8 cellular contexts compared by ENCODE assay signal in genomic region chr19:46944918-46945628, GRCh38.
DNase-seq lines count a peak whose midpoint lies in the region; ATAC-seq, FAIRE-seq and TF ChIP-seq lines count a peak whose summit lies in the region.

No MANE protein-coding gene starts in this region.

- H3K79me2 ChIP-seq in astrocyte (ENCODE audit: insufficient read depth, low read length) = peaks cover 56% of the 10 kb centered on the region

- POLR2A ChIA-PET in IMR-90 (lab: Charles Lee; ENCODE audit: unreplicated experiment) = interaction anchor here (0.6 kb wide), 1 partner anchor 116 kb away, joined by 7 read pairs; no protein-coding TSS in a partner anchor

- H4K8ac ChIP-seq in IMR-90 (ENCODE audit: low read depth in 2 of 2, low read length in 2 of 2) = peak overlapping the region in 1 of 2 experiments; percentile 53; a peak in 1 of 4 replicates

- no peaks in the 10 kb centered on the region for H3K9me3 Mint-ChIP-seq in astrocyte (ENCODE audit: unreplicated experiment)
- no peaks in the 10 kb centered on the region for H3K9me3 Mint-ChIP-seq in stimulated activated effector memory CD8-positive, alpha-beta T cell treated with anti-CD3 and anti-CD28 coated beads, Interleukin-12 subunit alpha, Interleukin-12 subunit beta, amount 100 ng/mL, for 72 hours

- peak overlapping the region; percentile 61; the same call in 1 of the 2 replicates for H2AK5ac ChIP-seq in IMR-90 (ENCODE audit: low read depth, low read length)

- H3K4me1 ChIP-seq in IMR-90 (ENCODE audit: control insufficient read depth, insufficient read depth, low read length) = peaks cover 11% of the 10 kb centered on the region
- peaks cover 18% of the 10 kb centered on the region for H3K4me1 ChIP-seq in astrocyte (ENCODE audit: insufficient read depth, low read length)

- no peak for FAIRE-seq in astrocyte (lab: Jason Lieb, UNC)

- H3K4me1 Mint-ChIP-seq in astrocyte (ENCODE audit: low read depth, unreplicated experiment) = peaks cover 26% of the 10 kb centered on the region
- H3K4me1 Mint-ChIP-seq in stimulated activated effector memory CD8-positive, alpha-beta T cell treated with anti-CD3 and anti-CD28 coated beads, Interleukin-12 subunit alpha, Interleukin-12 subunit beta, amount 100 ng/mL, for 72 hours = peaks cover 48% of the 10 kb centered on the region

- TF ChIP-seq RAD21 in IMR-90 (IDR thresholded peaks at IDR 0.05; ENCODE audit: low read length) = no peak

- no peak overlapping the region for H2BK20ac ChIP-seq in IMR-90 (ENCODE audit: low read depth, low read length)

- H3K4ac ChIP-seq in IMR-90 (ENCODE audit: low read depth, low read length) = peak overlapping the region; percentile 41; the same call in 1 of the 2 replicates

- H3K9ac ChIP-seq in IMR-90 (ENCODE audit: low read depth, low read length) (no peak overlapping the region), astrocyte (ENCODE audit: low read length) (peak overlapping the region; percentile 45)

- H3K4me3 ChIP-seq in IMR-90 (ENCODE audit: insufficient read depth, low read depth, low read length) (no peak overlapping the region; the same call in 1 of the 2 replicates), astrocyte (ENCODE audit: insufficient read depth, low read depth, low read length) (no peak overlapping the region)

- no peaks in the 10 kb centered on the region for H3K9me3 ChIP-seq in IMR-90 (ENCODE audit: control insufficient read depth, insufficient read depth, low read length)
- H3K9me3 ChIP-seq in astrocyte (ENCODE audit: insufficient read depth, low read depth, low read length) = no peaks in the 10 kb centered on the region

- no peaks in the 10 kb centered on the region for H3K27me3 Mint-ChIP-seq in astrocyte (ENCODE audit: low read depth, unreplicated experiment)

- H3K27ac ChIP-seq in IMR-90 (ENCODE audit: insufficient read depth, low read length) = no peak overlapping the region
- H3K27ac ChIP-seq in astrocyte (ENCODE audit: low read depth, low read length) = peak overlapping the region; percentile 13

- H3K14ac ChIP-seq in IMR-90 (replicated peaks; ENCODE audit: low read depth, low read length) = peak overlapping the region; percentile 72

- intact Hi-C loops in IMR-90 (cut with micrococcal nuclease) = no loop called here

- ATAC-seq in IMR-90 (ENCODE audit: low read depth) (peak; percentile 99), HG02571 (IDR thresholded peaks at IDR 0.05; ENCODE audit: unreplicated experiment) (no peak), GM18511 (IDR thresholded peaks at IDR 0.05; ENCODE audit: unreplicated experiment) (no peak)
- no peak for ATAC-seq in stimulated activated effector memory CD8-positive, alpha-beta T cell treated with anti-CD3 and anti-CD28 coated beads, Interleukin-12 subunit alpha, Interleukin-12 subunit beta, amount 100 ng/mL, for 72 hours

- CTCF ChIA-PET in IMR-90 (lab: Yijun Ruan, JAX) = interaction anchor here (1.2 kb wide), 1 partner anchor 89 kb away, joined by 3 read pairs; no protein-coding TSS in a partner anchor

- no peak overlapping the region for H3K4me3 Mint-ChIP-seq in astrocyte (ENCODE audit: unreplicated experiment)
- no peak overlapping the region for H3K4me3 Mint-ChIP-seq in stimulated activated effector memory CD8-positive, alpha-beta T cell treated with anti-CD3 and anti-CD28 coated beads, Interleukin-12 subunit alpha, Interleukin-12 subunit beta, amount 100 ng/mL, for 72 hours

- in situ Hi-C loops in IMR-90 (cut with MboI; ENCODE audit: low sequenced_read_pairs) = no loop called here

- peaks cover 22% of the 10 kb centered on the region for H3K9me1 ChIP-seq in IMR-90 (ENCODE audit: insufficient read depth, low read length)

- H3K18ac ChIP-seq in IMR-90 (ENCODE audit: low read depth, low read length) = 0 out of 2 replicates have a peak overlapping the region, but pooled peaks have one; percentile 8

- no peak overlapping the region for H2BK120ac ChIP-seq in IMR-90 (ENCODE audit: low read depth, low read length)

- H3K23ac ChIP-seq in IMR-90 (ENCODE audit: low read depth, low read length) = peak overlapping the region; percentile 58

- no peak for TF ChIP-seq POLR2A in IMR-90 (IDR thresholded peaks at IDR 0.05; ENCODE audit: low read depth, low read length)

- dilution Hi-C loops in IMR-90 (cut with HindIII; ENCODE audit: low sequenced_read_pairs, unreplicated experiment) = no loop called here

- H3K79me1 ChIP-seq in IMR-90 (ENCODE audit: low read depth in 1 of 2, low read length in 2 of 2) = peaks cover 52 to 84% of the 10 kb centered on the region in 2 experiments

- no peak overlapping the region for H2BK5ac ChIP-seq in IMR-90 (ENCODE audit: low read depth, low read length, poor library complexity, severe bottlenecking)

- 0 out of 2 replicates have a peak overlapping the region, but pooled peaks have one; percentile 11 for H3K56ac ChIP-seq in IMR-90 (ENCODE audit: extremely low read depth, insufficient read depth, low read length)

- 31% methylated on average over 2 of the region's 7 CpGs; no CpG with 5 or more reads in 1 of the 2 experiments for WGBS in IMR-90 (ENCODE audit: extremely low coverage in 2 of 2, insufficient read length in 1 of 2), 2 experiments

- no peak overlapping the region for H4K5ac ChIP-seq in IMR-90 (ENCODE audit: low read depth, low read length)

- H3K36me3 Mint-ChIP-seq in astrocyte (ENCODE audit: low read depth, unreplicated experiment) = peaks cover 31% of the 10 kb centered on the region
- peaks cover 46% of the 10 kb centered on the region for H3K36me3 Mint-ChIP-seq in stimulated activated effector memory CD8-positive, alpha-beta T cell treated with anti-CD3 and anti-CD28 coated beads, Interleukin-12 subunit alpha, Interleukin-12 subunit beta, amount 100 ng/mL, for 72 hours

- DNase-seq in IMR-90 (peak; percentile 70), astrocyte (ENCODE audit: low read depth) (peak; percentile 53), iris pigment epithelial cell (ENCODE audit: low read depth) (peak; percentile 62), DMS153 treated with DMSO at 0.1 percent for 48 hours (lab: John Stamatoyannopoulos, UW; ENCODE audit: unreplicated experiment) (no peak), CD1c-positive myeloid dendritic cell (ENCODE audit: extremely low spot score) (no peak)
- DNase-seq in stimulated activated effector memory CD8-positive, alpha-beta T cell treated with anti-CD3 and anti-CD28 coated beads, Interleukin-12 subunit alpha, Interleukin-12 subunit beta, amount 100 ng/mL, for 72 hours (ENCODE audit: low spot score in 2 of 2) = no peak

- H2AFZ ChIP-seq in IMR-90 (replicated peaks; ENCODE audit: low read length, poor library complexity) (no peak overlapping the region), astrocyte (ENCODE audit: low read depth, low read length) (no peak overlapping the region)

- H4K91ac ChIP-seq in IMR-90 (ENCODE audit: insufficient read depth, low read depth, low read length) = no peak overlapping the region

- H3K4me2 ChIP-seq in IMR-90 (ENCODE audit: low read depth, low read length) (peak overlapping the region; percentile 82), astrocyte (ENCODE audit: low read length) (peak overlapping the region; percentile 65)

- H3K27me3 ChIP-seq in IMR-90 (ENCODE audit: control insufficient read depth, insufficient read depth, low read length) (no peaks in the 10 kb centered on the region), astrocyte (ENCODE audit: insufficient read depth, low read length) (no peaks in the 10 kb centered on the region)

- H2AK9ac ChIP-seq in IMR-90 (replicated peaks; ENCODE audit: low read depth, low read length, poor library complexity) = no peak overlapping the region

- H4K20me1 ChIP-seq in IMR-90 (ENCODE audit: insufficient read depth, low read length) (peaks cover 34% of the 10 kb centered on the region), astrocyte (ENCODE audit: insufficient read depth, low read length) (peaks cover 42% of the 10 kb centered on the region)

- peaks cover 5% of the 10 kb centered on the region; the same call in 1 of the 2 replicates for H3K36me3 ChIP-seq in IMR-90 (ENCODE audit: control insufficient read depth, insufficient read depth, low read length)
- H3K36me3 ChIP-seq in astrocyte (ENCODE audit: insufficient read depth, low read length) = no peaks in the 10 kb centered on the region

- TF ChIP-seq CTCF in IMR-90 (conservative IDR thresholded peaks at IDR 0.05; ENCODE audit: low read depth, low read length) (no peak), astrocyte (IDR thresholded peaks at IDR 0.05; ENCODE audit: insufficient read depth, low read depth, low read length) (no peak)

- peak overlapping the region; percentile 47; the same call in 1 of the 3 replicates for H2BK15ac ChIP-seq in IMR-90 (ENCODE audit: low read depth, low read length)

- H3K27ac Mint-ChIP-seq in astrocyte (ENCODE audit: unreplicated experiment) = peak overlapping the region; percentile 77
- H3K27ac Mint-ChIP-seq in stimulated activated effector memory CD8-positive, alpha-beta T cell treated with anti-CD3 and anti-CD28 coated beads, Interleukin-12 subunit alpha, Interleukin-12 subunit beta, amount 100 ng/mL, for 72 hours = peak overlapping the region; percentile 71

- BruUV-seq in IMR-90 (replicated peaks; lab: Mats Ljungman, UMichigan) = no TSS peak

TF ChIP-seq in IMR-90, 13 proteins besides CTCF, POLR2A, EP300 and RAD21 (continues in another document):
- no peak for TF ChIP-seq RCOR1 (IDR thresholded peaks at IDR 0.05; ENCODE audit: insufficient replicate concordance, low read length)
- TF ChIP-seq SMC3 (IDR thresholded peaks at IDR 0.05; ENCODE audit: low read depth, low read length) = no peak
- no peak for TF ChIP-seq MAZ (IDR thresholded peaks at IDR 0.05; ENCODE audit: borderline replicate concordance, low read depth, low read length)
- no peak for TF ChIP-seq MXI1 (IDR thresholded peaks at IDR 0.05; ENCODE audit: borderline replicate concordance, low read depth, low read length)
- TF ChIP-seq USF2 (IDR thresholded peaks at IDR 0.05; ENCODE audit: low read depth, low read length) = no peak
- no peak for TF ChIP-seq CEBPB (IDR thresholded peaks at IDR 0.05; ENCODE audit: low read depth, low read length)
- TF ChIP-seq, protein P1, sequence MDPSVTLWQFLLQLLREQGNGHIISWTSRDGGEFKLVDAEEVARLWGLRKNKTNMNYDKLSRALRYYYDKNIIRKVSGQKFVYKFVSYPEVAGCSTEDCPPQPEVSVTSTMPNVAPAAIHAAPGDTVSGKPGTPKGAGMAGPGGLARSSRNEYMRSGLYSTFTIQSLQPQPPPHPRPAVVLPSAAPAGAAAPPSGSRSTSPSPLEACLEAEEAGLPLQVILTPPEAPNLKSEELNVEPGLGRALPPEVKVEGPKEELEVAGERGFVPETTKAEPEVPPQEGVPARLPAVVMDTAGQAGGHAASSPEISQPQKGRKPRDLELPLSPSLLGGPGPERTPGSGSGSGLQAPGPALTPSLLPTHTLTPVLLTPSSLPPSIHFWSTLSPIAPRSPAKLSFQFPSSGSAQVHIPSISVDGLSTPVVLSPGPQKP (IDR thresholded peaks at IDR 0.05; ENCODE audit: borderline replicate concordance, low read depth, low read length) = no peak

Comparison
In these comparisons a context has a peak if more than half of its experiments do, and no peak if none do; other contexts are left out.
1. DNase-seq: peak in IMR-90 (single experiment), astrocyte (single experiment) and iris pigment epithelial cell (single experiment); none in stimulated activated effector memory CD8-positive, alpha-beta T cell treated with anti-CD3 and anti-CD28 coated beads, Interleukin-12 subunit alpha, Interleukin-12 subunit beta, amount 100 ng/mL, for 72 hours (0 of 2), DMS153 treated with DMSO at 0.1 percent for 48 hours (single experiment) and CD1c-positive myeloid dendritic cell (single experiment).